Comparison of ENCODE assay signal across 15 cellular contexts in genomic region chr2:230685165-230685560, GRCh38. TPM values are rescaled to one million over a fixed set of nuclear protein-coding genes. Genes with fewer than 3 reads are reported as not detected.
DNase-seq lines count a peak whose midpoint lies in the region; ATAC-seq and TF ChIP-seq lines count a peak whose summit lies in the region.
"Had no signal": no experiment of that assay in that cellular context is flagged by ENCODE, and none has a peak within 500 bp of the region (broad histone marks: within the 10 kb centered on the region; RNA-seq: fewer than 3 reads in every experiment).

No MANE protein-coding gene starts in this region.

- H3K27ac ChIP-seq in HEK293 (ENCODE audit: extremely low read depth, low read depth, low read length) (peak overlapping the region; percentile 61), PC-9 (peak overlapping the region; percentile 94), foreskin keratinocyte (peak overlapping the region; percentile 89)
- H3K27ac ChIP-seq: tibial artery had no signal

- CTCF ChIA-PET in HEK293 (lab: Yijun Ruan, JAX): interaction anchor here (0.9 to 2.0 kb wide), 3 partner anchors 11 to 113 kb away, joined by 4 to 6 read pairs (median 4); no protein-coding TSS in a partner anchor
- CTCF ChIA-PET in PC-9 (lab: Charles Lee): interaction anchor here (0.6 kb wide), 1 partner anchor 11 kb away, joined by 3 read pairs; no protein-coding TSS in a partner anchor
- CTCF ChIA-PET in Caco-2 (lab: Charles Lee): no interaction called here

- peaks cover 10% of the 10 kb centered on the region; the same call in 1 of the 2 replicates for H3K4me1 ChIP-seq in HEK293 (ENCODE audit: control insufficient read depth, insufficient read depth, low read length)
- H3K4me1 ChIP-seq in PC-9 (replicated peaks; ENCODE audit: insufficient read depth): peaks cover 73% of the 10 kb centered on the region
- peaks cover 59% of the 10 kb centered on the region for H3K4me1 ChIP-seq in foreskin keratinocyte
- H3K4me1 ChIP-seq in Caco-2: 0 out of 2 replicates have a peak, but pooled peaks cover 6% of the 10 kb centered on the region
- H3K4me1 ChIP-seq: tibial artery had no signal

- H3K27me3 Mint-ChIP-seq in Caco-2 (ENCODE audit: insufficient read depth, unreplicated experiment): no peaks in the 10 kb centered on the region
- H3K27me3 Mint-ChIP-seq: activated B cell treated with CpG ODN at 0.5 μM for 24 hours; CD4-positive, alpha-beta T cell; central memory CD8-positive, alpha-beta T cell had no signal

- intact Hi-C loops in PC-9 (cut with micrococcal nuclease; ENCODE audit: unreplicated experiment): no loop called here
- intact Hi-C loops in Caco-2 (cut with micrococcal nuclease; ENCODE audit: unreplicated experiment): no loop called here

- BruUV-seq in PC-9 (replicated peaks; lab: Mats Ljungman, UMichigan) (TSS peak; percentile 84), Caco-2 (replicated peaks; lab: Mats Ljungman, UMichigan) (no TSS peak)

- H2AFZ ChIP-seq in PC-9: no peak overlapping the region

- no peaks in the 10 kb centered on the region for H3K9me2 ChIP-seq in PC-9 (ENCODE audit: insufficient read depth)

- no peak for DNase-seq in PC-9
- DNase-seq in foreskin keratinocyte: no peak
- peak; percentile 61 for DNase-seq in pons (ENCODE audit: low spot score)
- no peak for DNase-seq in Caco-2
- DNase-seq in KG1 (lab: John Stamatoyannopoulos, UW): no peak
- DNase-seq in stimulated activated CD4-positive, alpha-beta T cell treated with anti-CD3 and anti-CD28 coated beads, Interleukin-4, amount 100 ng/mL, for 24 hours: no peak
- DNase-seq: activated B cell treated with CpG ODN at 0.5 μM for 24 hours; activated naive CD4-positive, alpha-beta T cell treated with anti-CD3 and anti-CD28 coated beads, Interleukin-2, amount 50 U/mL, for 16 hours; CD4-positive, alpha-beta T cell; NCI-H1092; NCI-H446; tibial artery had no signal

- H3K79me2 ChIP-seq in PC-9 (ENCODE audit: low read depth): peaks cover 4% of the 10 kb centered on the region; the same call in 1 of the 2 replicates

- ATAC-seq in foreskin keratinocyte (no peak), GM19035 (IDR thresholded peaks at IDR 0.05; ENCODE audit: unreplicated experiment) (no peak)

- H3F3A ChIP-seq in PC-9 (ENCODE audit: insufficient read depth, low read depth): peaks cover 55% of the 10 kb centered on the region

- no peaks in the 10 kb centered on the region for H3K27me3 ChIP-seq in PC-9 (ENCODE audit: insufficient read depth, low read depth)
- H3K27me3 ChIP-seq in foreskin keratinocyte: no peaks in the 10 kb centered on the region
- H3K27me3 ChIP-seq in Caco-2 (replicated peaks; ENCODE audit: control insufficient read depth, insufficient read depth, low read length): no peaks in the 10 kb centered on the region

- H3K9me3 ChIP-seq in HEK293 (ENCODE audit: control insufficient read depth, insufficient read depth, low read depth, low read length) (no peaks in the 10 kb centered on the region), PC-9 (ENCODE audit: insufficient read depth, low read depth) (no peaks in the 10 kb centered on the region), Caco-2 (no peaks in the 10 kb centered on the region)
- H3K9me3 ChIP-seq: tibial artery had no signal

- no peaks in the 10 kb centered on the region for H3K36me3 Mint-ChIP-seq in Caco-2 (ENCODE audit: insufficient read depth, unreplicated experiment)

- no peaks in the 10 kb centered on the region for H3K36me3 ChIP-seq in HEK293 (ENCODE audit: control insufficient read depth in 2 of 2, insufficient read depth in 1 of 2, low read length in 2 of 2)
- H3K36me3 ChIP-seq in PC-9 (ENCODE audit: low read depth): no peaks in the 10 kb centered on the region
- H3K36me3 ChIP-seq in Caco-2 (ENCODE audit: control insufficient read depth, insufficient read depth, low read length): no peaks in the 10 kb centered on the region
- H3K36me3 ChIP-seq: tibial artery had no signal

- no peak overlapping the region for H3K27ac Mint-ChIP-seq in Caco-2 (ENCODE audit: unreplicated experiment)
- H3K27ac Mint-ChIP-seq: activated B cell treated with CpG ODN at 0.5 μM for 24 hours; CD4-positive, alpha-beta T cell had no signal

- peaks cover 14% of the 10 kb centered on the region for H3K4me1 Mint-ChIP-seq in Caco-2 (ENCODE audit: low read depth, unreplicated experiment)
- H3K4me1 Mint-ChIP-seq: activated B cell treated with CpG ODN at 0.5 μM for 24 hours had no signal

- H3K4me2 ChIP-seq in PC-9: peak overlapping the region; percentile 53

- TF ChIP-seq CTCF in HEK293 (tag by site-specific recombination; IDR thresholded peaks at IDR 0.05) (no peak), PC-9 (conservative IDR thresholded peaks at IDR 0.05) (no peak), foreskin keratinocyte (conservative IDR thresholded peaks at IDR 0.05) (no peak), Caco-2 (IDR thresholded peaks at IDR 0.05; ENCODE audit: insufficient read depth in 1 of 2, low read depth in 1 of 2, low read length in 1 of 2, severe bottlenecking in 1 of 2, unreplicated experiment in 1 of 2) (no peak)

- H3K9me3 Mint-ChIP-seq in Caco-2 (ENCODE audit: unreplicated experiment): no peaks in the 10 kb centered on the region
- H3K9me3 Mint-ChIP-seq: CD4-positive, alpha-beta T cell; central memory CD8-positive, alpha-beta T cell had no signal

- no peak overlapping the region for H3K4me3 Mint-ChIP-seq in Caco-2 (ENCODE audit: unreplicated experiment)
- H3K4me3 Mint-ChIP-seq: activated B cell treated with CpG ODN at 0.5 μM for 24 hours; CD4-positive, alpha-beta T cell; central memory CD8-positive, alpha-beta T cell had no signal

- H3K4me3 ChIP-seq in HEK293 (ENCODE audit: low read depth, low read length) (no peak overlapping the region), PC-9 (no peak overlapping the region), Caco-2 (ENCODE audit: low read depth, low read length) (no peak overlapping the region)
- H3K4me3 ChIP-seq: tibial artery had no signal

- POLR2A ChIA-PET in HEK293 (lab: Yijun Ruan, JAX) (interaction anchor here (0.6 to 1.6 kb wide), 5 partner anchors 23 to 42 kb away, joined by 3 to 9 read pairs (median 3); partner anchors contain the start of gene CAB39), PC-9 (lab: Charles Lee; ENCODE audit: unreplicated experiment) (interaction anchor here (0.5 to 1.0 kb wide), 3 partner anchors 9 to 60 kb away, joined by 3 to 8 read pairs (median 4); no protein-coding TSS in a partner anchor), Caco-2 (lab: Charles Lee) (no interaction called here)

- no peaks in the 10 kb centered on the region for H4K20me1 ChIP-seq in PC-9 (ENCODE audit: insufficient read depth)

TF ChIP-seq in HEK293, 187 proteins besides CTCF, POLR2A, EP300 and RAD21:
- 0 out of 2 replicates have a peak, but pooled peaks have one; percentile 3 for TF ChIP-seq ZNF366 (tag by site-specific recombination; conservative IDR thresholded peaks at IDR 0.05)
- TF ChIP-seq ZNF335 (tag by site-specific recombination; conservative IDR thresholded peaks at IDR 0.05): 0 out of 2 replicates have a peak, but pooled peaks have one; percentile 0
- TF ChIP-seq KLF9 (tag by site-specific recombination; IDR thresholded peaks at IDR 0.05; ENCODE audit: low read depth): no peak
- no peak for TF ChIP-seq ZNF423 (tag by site-specific recombination; IDR thresholded peaks at IDR 0.05)
- TF ChIP-seq ZNF146 (tag by site-specific recombination; IDR thresholded peaks at IDR 0.05): no peak
- no peak for TF ChIP-seq ZNF747 (tag by site-specific recombination; IDR thresholded peaks at IDR 0.05)
- TF ChIP-seq ZNF19 (tag by site-specific recombination; IDR thresholded peaks at IDR 0.05; ENCODE audit: low read depth): no peak
- no peak for TF ChIP-seq ZNF433 (tag by site-specific recombination; IDR thresholded peaks at IDR 0.05; ENCODE audit: low read depth)
- no peak for TF ChIP-seq ZNF701 (tag by site-specific recombination; IDR thresholded peaks at IDR 0.05)

RNA-seq across cellular contexts. Expression of gene CAB39, which starts 27.5 kb away (rescaled TPM):
- total RNA-seq in PC-9 (2021) (70.9 and 86.1 TPM in 2 replicates), foreskin keratinocyte (179 and 191 TPM in 2 replicates), Caco-2 (2022) (33.2 and 40.4 TPM in 2 replicates)
- 67.8 and 73.5 TPM in 2 replicates for polyA plus RNA-seq in foreskin keratinocyte
